In genomic region chr17:57986841-57987581, GRCh38 we compare ENCODE assay signal across 1 cellular context.
A peak's percentile ranks its signal among the peaks of the same experiment; 100 is the strongest.
TF ChIP-seq lines count a peak whose summit lies in the region.

No MANE protein-coding gene starts in this region.

TF ChIP-seq in HEK293, 187 proteins besides CTCF, POLR2A, EP300 and RAD21 (continued from another document and continues in another):
- TF ChIP-seq ATF2 (tag by site-specific recombination; IDR thresholded peaks at IDR 0.05; ENCODE audit: low read depth) (peak; percentile 10; the same call in 1 of the 2 replicates), SETDB1 (IDR thresholded peaks at IDR 0.05; ENCODE audit: insufficient read length, low read length) (no peak), ZNF704 (tag by site-specific recombination; IDR thresholded peaks at IDR 0.05) (no peak), OVOL3 (tag by site-specific recombination; IDR thresholded peaks at IDR 0.05) (no peak), ZNF18 (tag by site-specific recombination; IDR thresholded peaks at IDR 0.05) (no peak), ZBTB48 (tag by site-specific recombination; IDR thresholded peaks at IDR 0.05) (no peak), ZNF658 (tag by site-specific recombination; IDR thresholded peaks at IDR 0.05) (no peak), ZNF514 (tag by site-specific recombination; IDR thresholded peaks at IDR 0.05) (no peak), ZNF621 (tag by site-specific recombination; IDR thresholded peaks at IDR 0.05) (no peak), PRDM10 (tag by site-specific recombination; IDR thresholded peaks at IDR 0.05) (no peak), INSM2 (tag by site-specific recombination; IDR thresholded peaks at IDR 0.05) (no peak), SP2 (tag by site-specific recombination; IDR thresholded peaks at IDR 0.05) (peak; percentile 67), SCRT2 (tag by site-specific recombination; IDR thresholded peaks at IDR 0.05) (no peak), ZNF610 (tag by site-specific recombination; IDR thresholded peaks at IDR 0.05; ENCODE audit: borderline replicate concordance) (no peak), ZNF202 (tag by site-specific recombination; IDR thresholded peaks at IDR 0.05; ENCODE audit: borderline replicate concordance) (no peak), BCL11A (tag by site-specific recombination; IDR thresholded peaks at IDR 0.05; ENCODE audit: low read depth) (no peak), TRIM28 (IDR thresholded peaks at IDR 0.05; ENCODE audit: borderline replicate concordance, low read length) (no peak), ZNF416 (tag by site-specific recombination; IDR thresholded peaks at IDR 0.05) (no peak), ZNF266 (tag by site-specific recombination; IDR thresholded peaks at IDR 0.05; ENCODE audit: low read depth) (no peak), ZNF837 (tag by site-specific recombination; IDR thresholded peaks at IDR 0.05) (no peak), ZNF324 (tag by site-specific recombination; IDR thresholded peaks at IDR 0.05) (no peak), ZNF404 (tag by site-specific recombination; IDR thresholded peaks at IDR 0.05) (no peak), MEIS1 (CRISPR knock-in tag; IDR thresholded peaks at IDR 0.05; ENCODE audit: borderline replicate concordance) (no peak), ZNF670 (tag by site-specific recombination; IDR thresholded peaks at IDR 0.05; ENCODE audit: low read depth) (no peak), MYNN (tag by site-specific recombination; IDR thresholded peaks at IDR 0.05; ENCODE audit: borderline replicate concordance) (no peak), ZNF26 (tag by site-specific recombination; IDR thresholded peaks at IDR 0.05) (no peak), HOXA7 (CRISPR knock-in tag; IDR thresholded peaks at IDR 0.05; ENCODE audit: borderline replicate concordance) (no peak), ZNF623 (tag by site-specific recombination; IDR thresholded peaks at IDR 0.05) (no peak), ZNF24 (tag by site-specific recombination; IDR thresholded peaks at IDR 0.05) (no peak), ZNF280D (tag by site-specific recombination; IDR thresholded peaks at IDR 0.05) (no peak), ZNF549 (tag by site-specific recombination; IDR thresholded peaks at IDR 0.05) (no peak), ZSCAN30 (tag by site-specific recombination; IDR thresholded peaks at IDR 0.05) (0 out of 2 replicates have a peak, but pooled peaks have one; percentile 18), HIC1 (tag by site-specific recombination; IDR thresholded peaks at IDR 0.05) (no peak), REPIN1 (tag by site-specific recombination; IDR thresholded peaks at IDR 0.05; ENCODE audit: low read depth) (no peak), ZXDB (tag by site-specific recombination; IDR thresholded peaks at IDR 0.05) (no peak), ZNF777 (tag by site-specific recombination; IDR thresholded peaks at IDR 0.05; ENCODE audit: borderline replicate concordance) (no peak), ZNF426 (tag by site-specific recombination; IDR thresholded peaks at IDR 0.05) (no peak), ZNF121 (tag by site-specific recombination; IDR thresholded peaks at IDR 0.05) (no peak), ZNF10 (tag by site-specific recombination; IDR thresholded peaks at IDR 0.05) (no peak), ZBTB26 (tag by site-specific recombination; optimal IDR thresholded peaks at IDR 0.05) (no peak), ZNF398 (tag by site-specific recombination; IDR thresholded peaks at IDR 0.05) (no peak), ZNF596 (tag by site-specific recombination; IDR thresholded peaks at IDR 0.05) (no peak), ZNF302 (tag by site-specific recombination; IDR thresholded peaks at IDR 0.05; ENCODE audit: low read depth) (no peak), YY2 (tag by site-specific recombination; IDR thresholded peaks at IDR 0.05) (no peak), ZBTB21 (tag by site-specific recombination; IDR thresholded peaks at IDR 0.05) (peak; percentile 54; the same call in 1 of the 2 replicates)
